ENCODE assay signal across 10 cellular contexts in genomic region chr4:72112514-72113156, GRCh38.
DNase-seq lines count a peak whose midpoint lies in the region; ATAC-seq and TF ChIP-seq lines count a peak whose summit lies in the region.
"Had no signal": no experiment of that assay in that cellular context is flagged by ENCODE, and none has a peak within 500 bp of the region (broad histone marks: within the 10 kb centered on the region; RNA-seq: fewer than 3 reads in every experiment).

No MANE protein-coding gene starts in this region.

- H3K4me1 Mint-ChIP-seq in activated B cell treated with CpG ODN at 0.5 μM for 24 hours, result peaks cover 6% of the 10 kb centered on the region
- no peaks in the 10 kb centered on the region for H3K4me1 Mint-ChIP-seq in CD4-positive, alpha-beta memory T cell
- H3K4me1 Mint-ChIP-seq: IgD-negative memory B cell had no signal

- peaks cover 4% of the 10 kb centered on the region for H3K9me3 Mint-ChIP-seq in activated B cell treated with CpG ODN at 0.5 μM for 24 hours
- no peaks in the 10 kb centered on the region for H3K9me3 Mint-ChIP-seq in CD4-positive, alpha-beta memory T cell

- H3K27me3 ChIP-seq in CD4-positive, alpha-beta memory T cell (ENCODE audit: insufficient read depth, low read length), result no peaks in the 10 kb centered on the region
- H3K27me3 ChIP-seq: gastrocnemius medialis had no signal

- H3K4me3 Mint-ChIP-seq in activated B cell treated with CpG ODN at 0.5 μM for 24 hours, result no peak overlapping the region
- no peak overlapping the region for H3K4me3 Mint-ChIP-seq in CD4-positive, alpha-beta memory T cell
- H3K4me3 Mint-ChIP-seq: IgD-negative memory B cell had no signal

- no peaks in the 10 kb centered on the region for H3K36me3 Mint-ChIP-seq in activated B cell treated with CpG ODN at 0.5 μM for 24 hours (ENCODE audit: low read depth)
- H3K36me3 Mint-ChIP-seq in CD4-positive, alpha-beta memory T cell, result no peaks in the 10 kb centered on the region
- H3K36me3 Mint-ChIP-seq: IgD-negative memory B cell had no signal

- H3K9me3 ChIP-seq in CD4-positive, alpha-beta memory T cell (ENCODE audit: control insufficient read depth in 1 of 2, low read length in 2 of 2), result no peaks in the 10 kb centered on the region
- H3K9me3 ChIP-seq: gastrocnemius medialis had no signal

- no peaks in the 10 kb centered on the region for H3K4me1 ChIP-seq in CD4-positive, alpha-beta memory T cell (ENCODE audit: insufficient read depth, low read length)
- H3K4me1 ChIP-seq: gastrocnemius medialis had no signal

- H3K36me3 ChIP-seq in CD4-positive, alpha-beta memory T cell (ENCODE audit: insufficient read depth, low read length), result no peaks in the 10 kb centered on the region
- H3K36me3 ChIP-seq: gastrocnemius medialis had no signal

- peak; percentile 49 for DNase-seq in Daoy (ENCODE audit: low read depth)
- no peak for DNase-seq in activated B cell treated with CpG ODN at 0.5 μM for 24 hours
- DNase-seq in omental fat pad (ENCODE audit: low spot score), result no peak
- no peak for DNase-seq in NCI-H1105 treated with DMSO at 0.1 percent for 48 hours (lab: John Stamatoyannopoulos, UW)
- no peak for DNase-seq in GDM1 (lab: John Stamatoyannopoulos, UW)
- DNase-seq in CD4-positive, alpha-beta memory T cell, result no peak
- DNase-seq: gastrocnemius medialis had no signal

- H3K27me3 Mint-ChIP-seq in activated B cell treated with CpG ODN at 0.5 μM for 24 hours, result no peaks in the 10 kb centered on the region
- H3K27me3 Mint-ChIP-seq in CD4-positive, alpha-beta memory T cell, result no peaks in the 10 kb centered on the region
- H3K27me3 Mint-ChIP-seq: IgD-negative memory B cell had no signal

- no peak overlapping the region for H3K27ac ChIP-seq in CD4-positive, alpha-beta memory T cell (ENCODE audit: low read depth, low read length)
- H3K27ac ChIP-seq: gastrocnemius medialis had no signal

- CTCF ChIA-PET in activated B cell treated with CpG ODN at 0.5 μM for 24 hours (lab: Charles Lee), result no interaction called here
- CTCF ChIA-PET in CD4-positive, alpha-beta memory T cell (lab: Charles Lee; ENCODE audit: partially characterized antibody), result no interaction called here

- intact Hi-C loops in activated B cell treated with CpG ODN at 0.5 μM for 24 hours (cut with micrococcal nuclease), result loop anchor here (5.0 kb wide), 1 partner anchor 955 kb away; the partner anchor contains the start of gene COX18
- intact Hi-C loops in CD4-positive, alpha-beta memory T cell (cut with micrococcal nuclease), result no loop called here

- no peak for TF ChIP-seq CTCF in activated B cell treated with CpG ODN at 0.5 μM for 24 hours (IDR thresholded peaks at IDR 0.05)
- no peak for TF ChIP-seq CTCF in omental fat pad (IDR thresholded peaks at IDR 0.05)

- H3K4me3 ChIP-seq in CD4-positive, alpha-beta memory T cell (ENCODE audit: low read length in 2 of 2), result no peak overlapping the region
- H3K4me3 ChIP-seq: gastrocnemius medialis had no signal

- POLR2A ChIA-PET in activated B cell treated with CpG ODN at 0.5 μM for 24 hours (lab: Charles Lee), result no interaction called here
- POLR2A ChIA-PET in CD4-positive, alpha-beta memory T cell (lab: Charles Lee; ENCODE audit: partially characterized antibody), result no interaction called here

- H3K27ac Mint-ChIP-seq in activated B cell treated with CpG ODN at 0.5 μM for 24 hours, result peak overlapping the region; percentile 70
- no peak overlapping the region for H3K27ac Mint-ChIP-seq in CD4-positive, alpha-beta memory T cell
- H3K27ac Mint-ChIP-seq: IgD-negative memory B cell had no signal

- ATAC-seq in GM19328 (IDR thresholded peaks at IDR 0.05; ENCODE audit: unreplicated experiment), result peak; percentile 95
- peak; percentile 95 for ATAC-seq in HG03139 (IDR thresholded peaks at IDR 0.05; ENCODE audit: unreplicated experiment)
- peak; percentile 73 for ATAC-seq in activated B cell treated with CpG ODN at 0.5 μM for 24 hours (ENCODE audit: low read depth)
- ATAC-seq in omental fat pad (ENCODE audit: low FRiP score), result peak; percentile 32

Comparison
In these comparisons a context has a peak if more than half of its experiments do, and no peak if none do; other contexts are left out.
1. ATAC-seq: peak in every context shown above with its lines; median percentile 95 in GM19328; 95 in HG03139; 73 in activated B cell treated with CpG ODN at 0.5 μM for 24 hours; 32 in omental fat pad.